ENCODE assay signal across 14 cellular contexts in the genomic region with DNA sequence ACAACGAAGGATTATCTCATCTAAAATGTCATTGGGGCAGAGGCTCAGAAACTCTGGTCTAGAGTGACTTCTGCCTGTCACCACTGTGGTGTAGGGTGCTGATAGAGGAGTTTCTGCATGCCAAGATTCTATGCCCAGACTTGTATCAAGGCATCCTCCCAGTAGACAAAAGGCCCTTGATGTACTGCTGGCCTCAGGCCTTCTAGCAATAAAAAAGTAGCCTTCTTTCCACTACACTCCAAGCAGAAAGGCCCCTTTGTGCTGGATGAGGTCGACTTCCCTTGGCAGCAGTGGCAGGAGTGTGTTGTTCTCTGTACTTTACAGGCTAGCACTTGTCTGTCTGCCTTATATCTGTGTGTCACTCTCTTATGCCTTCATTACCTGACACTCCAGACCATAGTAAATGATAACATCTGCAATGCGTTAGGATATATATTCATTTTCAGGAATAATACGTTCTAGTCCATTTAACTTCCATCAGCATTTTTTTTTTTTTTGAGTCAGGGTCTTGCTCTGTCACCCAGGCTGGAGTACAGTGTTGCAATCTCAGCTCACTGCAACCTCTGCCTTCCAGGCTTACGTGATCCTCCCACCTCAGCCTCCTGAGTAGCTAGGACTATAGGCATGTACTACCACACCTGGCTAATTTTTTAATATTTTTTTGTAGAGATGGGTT. TPM values are rescaled to one million over a fixed set of nuclear protein-coding genes. Genes with fewer than 3 reads are reported as not detected.
DNase-seq lines count a peak whose midpoint lies in the region; ATAC-seq, FAIRE-seq and TF ChIP-seq lines count a peak whose summit lies in the region.
"Had no signal": no experiment of that assay in that cellular context is flagged by ENCODE, and none has a peak within 500 bp of the region (broad histone marks: within the 10 kb centered on the region; RNA-seq: fewer than 3 reads in every experiment).

No MANE protein-coding gene starts in this region.

- no peak for TF ChIP-seq CTCF in right atrium auricular region (IDR thresholded peaks at IDR 0.05)
- TF ChIP-seq CTCF in bronchial epithelial cell (IDR thresholded peaks at IDR 0.05; ENCODE audit: insufficient read depth, low read length, severe bottlenecking) = no peak
- no peak for TF ChIP-seq CTCF in right lobe of liver (IDR thresholded peaks at IDR 0.05)
- TF ChIP-seq CTCF in testis (IDR thresholded peaks at IDR 0.05) = no peak

- FAIRE-seq in bronchial epithelial cell (lab: Jason Lieb, UNC) = no peak

- H3K4me1 ChIP-seq in right atrium auricular region = peaks cover 0 to 18% of the 10 kb centered on the region in 2 donors
- H3K4me1 ChIP-seq in right lobe of liver = peaks cover 0 to 23% (median 7%) of the 10 kb centered on the region in 4 donors
- peaks cover 27% of the 10 kb centered on the region for H3K4me1 ChIP-seq in testis

- no peak overlapping the region for H3K27ac Mint-ChIP-seq in activated CD4-positive, alpha-beta T cell treated with anti-CD3 and anti-CD28 coated beads for 36 hours
- H3K27ac Mint-ChIP-seq: activated CD8-positive, alpha-beta T cell treated with anti-CD3 and anti-CD28 coated beads, Interleukin-2, amount 10 ng/mL, durations not matched to agents 7 days and 5 days had no signal

- H3K27ac ChIP-seq in right atrium auricular region (no peak overlapping the region), right lobe of liver (peak overlapping the region in 2 of 3 donors; percentile 5 to 51), testis (peak overlapping the region; percentile 31 to 53)
- H3K27ac ChIP-seq: KMS-11 had no signal

- no peak overlapping the region for H3K4me3 Mint-ChIP-seq in activated CD4-positive, alpha-beta T cell treated with anti-CD3 and anti-CD28 coated beads for 36 hours
- H3K4me3 Mint-ChIP-seq: activated CD8-positive, alpha-beta T cell treated with anti-CD3 and anti-CD28 coated beads, Interleukin-2, amount 10 ng/mL, durations not matched to agents 7 days and 5 days; T-helper 17 cell had no signal

- H3K36me3 Mint-ChIP-seq in activated CD4-positive, alpha-beta T cell treated with anti-CD3 and anti-CD28 coated beads for 36 hours (ENCODE audit: low read depth) = no peaks in the 10 kb centered on the region

- ATAC-seq in Right ventricle myocardium inferior (peak; percentile 51), right lobe of liver (no peak)
- ATAC-seq in activated CD4-positive, alpha-beta T cell treated with anti-CD3 and anti-CD28 coated beads for 36 hours = no peak
- ATAC-seq: activated CD8-positive, alpha-beta T cell treated with anti-CD3 and anti-CD28 coated beads, Interleukin-2, amount 10 ng/mL, durations not matched to agents 7 days and 5 days; T-helper 17 cell had no signal

- peaks cover 30% of the 10 kb centered on the region for H3K4me1 Mint-ChIP-seq in activated CD4-positive, alpha-beta T cell treated with anti-CD3 and anti-CD28 coated beads for 36 hours

- H3K9me3 ChIP-seq in right atrium auricular region (no peaks in the 10 kb centered on the region), right lobe of liver (no peaks in the 10 kb centered on the region), testis (no peaks in the 10 kb centered on the region)
- H3K9me3 ChIP-seq: esophagus muscularis mucosa had no signal

- H3K9me3 Mint-ChIP-seq in activated CD4-positive, alpha-beta T cell treated with anti-CD3 and anti-CD28 coated beads for 36 hours (ENCODE audit: low read depth) = no peaks in the 10 kb centered on the region

- H3K4me3 ChIP-seq in right atrium auricular region = no peak overlapping the region
- H3K4me3 ChIP-seq in bronchial epithelial cell (ENCODE audit: low read depth, low read length) = no peak overlapping the region
- no peak overlapping the region for H3K4me3 ChIP-seq in right lobe of liver
- H3K4me3 ChIP-seq in testis = no peak overlapping the region
- H3K4me3 ChIP-seq: esophagus muscularis mucosa, skin epidermis had no signal

- WGBS in right lobe of liver (ENCODE audit: insufficient coverage, low coverage, low lambda C conversion rate, missing lambda C conversion rate) = 48% methylated on average over 5 of the region's 5 CpGs
- 42 to 49% methylated on average over 5 of the region's 5 CpGs for WGBS in testis, 2 donors

- DNase-seq in Right ventricle myocardium inferior (ENCODE audit: missing footprints) = no peak
- no peak for DNase-seq in right atrium auricular region (ENCODE audit: low spot score)
- peak; percentile 89 for DNase-seq in bronchial epithelial cell (ENCODE audit: low read depth)
- no peak for DNase-seq in right lobe of liver
- peak; percentile 85 for DNase-seq in testis
- DNase-seq in activated CD4-positive, alpha-beta T cell treated with anti-CD3 and anti-CD28 coated beads for 36 hours = no peak
- DNase-seq in erythroblast (lab: John Stamatoyannopoulos, UW) = no peak
- DNase-seq in SHP77 treated with DMSO at 0.1 percent for 48 hours (lab: John Stamatoyannopoulos, UW) = no peak
- DNase-seq: activated CD8-positive, alpha-beta T cell treated with anti-CD3 and anti-CD28 coated beads, Interleukin-2, amount 10 ng/mL, durations not matched to agents 7 days and 5 days; GOT3; T-helper 17 cell had no signal

- TF ChIP-seq POLR2A in right lobe of liver (IDR thresholded peaks at IDR 0.05) (no peak), testis (IDR thresholded peaks at IDR 0.05) (no peak), erythroblast (IDR thresholded peaks at IDR 0.05; ENCODE audit: low read length) (no peak)

- H3K27me3 Mint-ChIP-seq in activated CD4-positive, alpha-beta T cell treated with anti-CD3 and anti-CD28 coated beads for 36 hours = no peaks in the 10 kb centered on the region
- H3K27me3 Mint-ChIP-seq: T-helper 17 cell had no signal

- POLR2A ChIA-PET in activated CD4-positive, alpha-beta T cell treated with anti-CD3 and anti-CD28 coated beads for 36 hours (lab: Charles Lee) = no interaction called here

- intact Hi-C loops in Right ventricle myocardium inferior (cut with DNase I) (loop anchor here (5.0 kb wide), 1 partner anchor 98 kb away; no protein-coding TSS in a partner anchor), right lobe of liver (cut with DNase I) (no loop called here), testis (cut with DNase I; ENCODE audit: low total_unique reads) (no loop called here)
- intact Hi-C loops in activated CD4-positive, alpha-beta T cell treated with anti-CD3 and anti-CD28 coated beads for 36 hours (cut with DNase I, micrococcal nuclease) = no loop called here

- no peaks in the 10 kb centered on the region for H3K27me3 ChIP-seq in right atrium auricular region
- H3K27me3 ChIP-seq in bronchial epithelial cell (ENCODE audit: control insufficient read depth, insufficient read depth, low read length) = no peaks in the 10 kb centered on the region
- H3K27me3 ChIP-seq in right lobe of liver = no peaks in the 10 kb centered on the region
- H3K27me3 ChIP-seq in testis = no peaks in the 10 kb centered on the region
- H3K27me3 ChIP-seq: esophagus muscularis mucosa had no signal

- H3K36me3 ChIP-seq in right atrium auricular region = no peaks in the 10 kb centered on the region
- H3K36me3 ChIP-seq in bronchial epithelial cell (ENCODE audit: control insufficient read depth, insufficient read depth, low read length) = no peaks in the 10 kb centered on the region
- H3K36me3 ChIP-seq in right lobe of liver = no peaks in the 10 kb centered on the region
- no peaks in the 10 kb centered on the region for H3K36me3 ChIP-seq in testis (ENCODE audit: low read depth, missing control alignments)
- H3K36me3 ChIP-seq: esophagus muscularis mucosa had no signal

- CTCF ChIA-PET in activated CD4-positive, alpha-beta T cell treated with anti-CD3 and anti-CD28 coated beads for 36 hours (lab: Charles Lee) = interaction anchor here (0.8 to 1.4 kb wide), 5 partner anchors 9 to 196 kb away, joined by 3 to 8 read pairs (median 4); no protein-coding TSS in a partner anchor

RNA-seq across cellular contexts. Expression of a gene that starts 49.5 kb away (rescaled TPM):
- total RNA-seq in Right ventricle myocardium inferior (25.3 TPM), right atrium auricular region (10 to 100 TPM; 18.3 to 26.7 TPM), bronchial epithelial cell (40.7 and 44.0 TPM in 2 replicates), right lobe of liver (10 to 100 TPM; 14.0 to 24.3 (median 16.7) TPM), testis (10 to 100 TPM; 31.4 to 48.3 TPM)
- polyA plus RNA-seq in testis (ENCODE audit: insufficient read depth, low read depth, low replicate concordance) = 45.9 TPM
- 100 to 1,000 TPM; 220 to 259 TPM for total RNA-seq in activated CD4-positive, alpha-beta T cell treated with anti-CD3 and anti-CD28 coated beads for 36 hours

Comparison
In these comparisons a context has a peak if more than half of its experiments do, and no peak if none do; other contexts are left out.
1. DNase-seq: peak in bronchial epithelial cell (single experiment) and testis (single experiment); none in Right ventricle myocardium inferior (single experiment), right atrium auricular region (single experiment), right lobe of liver (0 of 3), activated CD4-positive, alpha-beta T cell treated with anti-CD3 and anti-CD28 coated beads for 36 hours (single experiment), erythroblast (0 of 2) and SHP77 treated with DMSO at 0.1 percent for 48 hours (single experiment).
2. H3K27ac ChIP-seq: peak in right lobe of liver (2 of 3) and testis (2 of 2); none in right atrium auricular region (0 of 2).